Comparison of ENCODE assay signal across 1 cellular context in the genomic region with DNA sequence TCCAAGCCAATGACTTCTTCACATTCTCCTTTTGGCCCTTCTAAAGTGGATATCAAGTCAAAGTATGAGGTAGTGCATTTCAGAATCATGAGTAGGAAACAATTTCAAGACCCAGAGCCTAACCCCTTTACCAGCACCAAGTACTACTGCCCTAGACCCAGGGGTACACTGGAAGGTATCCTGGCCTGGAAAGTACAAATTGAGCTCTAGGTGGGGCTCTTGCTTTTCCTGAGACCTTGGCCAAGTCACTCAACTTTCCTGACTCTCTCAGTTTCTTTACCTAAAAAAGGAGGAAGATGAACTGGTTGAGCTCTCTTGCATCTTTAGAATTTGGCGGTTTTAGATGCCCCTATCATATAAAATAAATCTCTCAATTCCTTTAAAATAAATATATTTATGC.
TF ChIP-seq lines count a peak whose summit lies in the region.

No MANE protein-coding gene starts in this region.

TF ChIP-seq in SK-N-SH, 30 proteins besides CTCF, POLR2A, EP300 and RAD21:
- TF ChIP-seq RXRA (IDR thresholded peaks at IDR 0.05; ENCODE audit: borderline replicate concordance, low read depth) = no peak
- peak; percentile 51; the same call in 1 of the 2 replicates for TF ChIP-seq SMC3 (IDR thresholded peaks at IDR 0.05; ENCODE audit: low read depth, low read length)
TF ChIP-seq in SK-N-SH: peak in this region for 1.
